In genomic region chr1:150968491-150968890, GRCh38 we compare ENCODE assay signal across 23 cellular contexts. TPM values are rescaled to one million over a fixed set of nuclear protein-coding genes. Genes with fewer than 3 reads are reported as not detected.
A peak's percentile ranks its signal among the peaks of the same experiment; 100 is the strongest.
DNase-seq lines count a peak whose midpoint lies in the region; ATAC-seq, FAIRE-seq and TF ChIP-seq lines count a peak whose summit lies in the region.
"Had no signal": no experiment of that assay in that cellular context is flagged by ENCODE, and none has a peak within 500 bp of the region (broad histone marks: within the 10 kb centered on the region; RNA-seq: fewer than 3 reads in every experiment).

No MANE protein-coding gene starts in this region.

- intact Hi-C loops in HepG2 (cut with micrococcal nuclease; ENCODE audit: unreplicated experiment) (no loop called here), right cardiac atrium (cut with DNase I) (no loop called here)

- no peak overlapping the region for H3K27ac ChIP-seq in CD8-positive, alpha-beta memory T cell (ENCODE audit: low read depth, low read length)
- H3K27ac ChIP-seq in angular gyrus (ENCODE audit: low read depth, low read length), result peak overlapping the region; percentile 96
- no peak overlapping the region for H3K27ac ChIP-seq in HepG2 (ENCODE audit: extremely low read length, insufficient read depth, low read length)
- H3K27ac ChIP-seq in right cardiac atrium (ENCODE audit: low read length), result no peak overlapping the region
- no peak overlapping the region for H3K27ac ChIP-seq in GM23338 (ENCODE audit: low read depth)
- H3K27ac ChIP-seq: brain microvascular endothelial cell, right atrium auricular region, SJSA1 had no signal

- H3F3A ChIP-seq in GM23338 (replicated peaks; ENCODE audit: low read depth), result peaks cover 26% of the 10 kb centered on the region

- H3K9ac ChIP-seq in HepG2 (ENCODE audit: insufficient read depth, low read depth, low read length), result no peak overlapping the region

- peak overlapping the region in 1 of 7 donors; percentile 62 for H3K4me3 Mint-ChIP-seq in CD8-positive, alpha-beta memory T cell
- H3K4me3 Mint-ChIP-seq in stimulated activated effector memory CD8-positive, alpha-beta T cell treated with anti-CD3 and anti-CD28 coated beads, Interleukin-12 subunit alpha, Interleukin-12 subunit beta, amount 100 ng/mL, for 72 hours, result no peak overlapping the region
- no peak overlapping the region for H3K4me3 Mint-ChIP-seq in GM23338
- H3K4me3 Mint-ChIP-seq: nephron had no signal

- no peak for TF ChIP-seq RAD21 in HepG2 (CRISPR knock-in tag; IDR thresholded peaks at IDR 0.05)

- TF ChIP-seq CTCF in HepG2 (CRISPR knock-in tag; IDR thresholded peaks at IDR 0.05) (no peak), GM23338 (conservative IDR thresholded peaks at IDR 0.05; ENCODE audit: low read depth in 2 of 2) (no peak)

- no peaks in the 10 kb centered on the region for H3K9me3 ChIP-seq in CD8-positive, alpha-beta memory T cell (ENCODE audit: low read length)
- no peaks in the 10 kb centered on the region for H3K9me3 ChIP-seq in HepG2 (ENCODE audit: low read length)
- no peaks in the 10 kb centered on the region for H3K9me3 ChIP-seq in right cardiac atrium (ENCODE audit: control insufficient read depth, low read length)
- H3K9me3 ChIP-seq: esophagus muscularis mucosa, MG63, right atrium auricular region, SJSA1 had no signal

- POLR2A ChIA-PET in CD8-positive, alpha-beta memory T cell (lab: Charles Lee), result no interaction called here
- POLR2A ChIA-PET in HepG2 (lab: Yijun Ruan, JAX), result interaction anchor here (5.9 to 10.3 kb wide), 2 partner anchors 13 to 38 kb away, joined by 99 to 114 read pairs; partner anchors contain the start of genes ANXA9 and MINDY1

- no TSS peak for BruUV-seq in HepG2 (replicated peaks; lab: Mats Ljungman, UMichigan)

- no peaks in the 10 kb centered on the region for H3K27me3 ChIP-seq in CD8-positive, alpha-beta memory T cell (ENCODE audit: insufficient read depth, low read length, poor library complexity, severe bottlenecking)
- H3K27me3 ChIP-seq in HepG2 (ENCODE audit: control insufficient read depth in 1 of 2, insufficient read depth in 2 of 2, low read length in 2 of 2), result no peaks in the 10 kb centered on the region; a peak in 1 of 5 replicates
- no peaks in the 10 kb centered on the region for H3K27me3 ChIP-seq in right cardiac atrium (ENCODE audit: control insufficient read depth, insufficient read depth)
- no peaks in the 10 kb centered on the region for H3K27me3 ChIP-seq in GM23338 (ENCODE audit: insufficient read depth)
- H3K27me3 ChIP-seq: brain microvascular endothelial cell, esophagus muscularis mucosa, MG63, right atrium auricular region, SJSA1 had no signal

- CTCF ChIA-PET in CD8-positive, alpha-beta memory T cell (lab: Charles Lee), result interaction anchor here (5.7 kb wide), 1 partner anchor 12 kb away, joined by 19 read pairs; the partner anchor contains the start of gene ANXA9
- CTCF ChIA-PET in HepG2 (lab: Yijun Ruan, JAX; ENCODE audit: low intra/inter-chr PET ratio, low total read pairs), result no interaction called here

- in situ Hi-C loops in HepG2 (cut with HindIII; ENCODE audit: extremely low pct_ligation_motif_present, low pct_unique_long_range_greater_than_20kb), result no loop called here

- no peaks in the 10 kb centered on the region for H3K27me3 Mint-ChIP-seq in CD8-positive, alpha-beta memory T cell
- H3K27me3 Mint-ChIP-seq in GM23338 (ENCODE audit: insufficient read depth, low read depth, poor library complexity), result peaks cover 18% of the 10 kb centered on the region

- H3K9me3 Mint-ChIP-seq in CD8-positive, alpha-beta memory T cell, result no peaks in the 10 kb centered on the region
- no peaks in the 10 kb centered on the region for H3K9me3 Mint-ChIP-seq in stimulated activated effector memory CD8-positive, alpha-beta T cell treated with anti-CD3 and anti-CD28 coated beads, Interleukin-12 subunit alpha, Interleukin-12 subunit beta, amount 100 ng/mL, for 72 hours
- H3K9me3 Mint-ChIP-seq in GM23338, result no peaks in the 10 kb centered on the region; the same call in 2 of the 3 replicates
- H3K9me3 Mint-ChIP-seq: nephron had no signal

- H3K4me2 ChIP-seq in HepG2 (ENCODE audit: low read depth, low read length) (no peak overlapping the region), GM23338 (no peak overlapping the region)

- no peak for TF ChIP-seq POLR2A in HepG2 (IDR thresholded peaks at IDR 0.05; ENCODE audit: insufficient read depth in 1 of 2, low read depth in 2 of 2, low read length in 2 of 2)

- peaks cover 42% of the 10 kb centered on the region for H3K36me3 ChIP-seq in CD8-positive, alpha-beta memory T cell (ENCODE audit: insufficient read depth, low read length)
- H3K36me3 ChIP-seq in HepG2 (replicated peaks in 1 of 2; ENCODE audit: control insufficient read depth in 1 of 2, insufficient read depth in 2 of 2, low read length in 2 of 2) (peaks cover 33 to 56% of the 10 kb centered on the region in 2 experiments), GM23338 (ENCODE audit: insufficient read depth) (peaks cover 46% of the 10 kb centered on the region)

- FAIRE-seq in HepG2 (lab: Jason Lieb, UNC), result no peak
- FAIRE-seq: D721Med, GM12878 had no signal

- H2AFZ ChIP-seq in HepG2 (ENCODE audit: low read length) (no peak overlapping the region), GM23338 (no peak overlapping the region)

- H4K20me1 ChIP-seq in HepG2 (ENCODE audit: insufficient read depth, low read length) (peaks cover 29% of the 10 kb centered on the region), GM23338 (replicated peaks; ENCODE audit: insufficient read depth) (peaks cover 30% of the 10 kb centered on the region)

- H3K79me2 ChIP-seq in HepG2 (ENCODE audit: insufficient read depth, low read length) (peaks cover 48% of the 10 kb centered on the region), GM23338 (replicated peaks; ENCODE audit: insufficient read depth) (peaks cover 52% of the 10 kb centered on the region)

- DNase-seq in CD8-positive, alpha-beta memory T cell, result no peak
- DNase-seq in HepG2 (ENCODE audit: low spot score), result no peak
- DNase-seq in stimulated activated effector memory CD8-positive, alpha-beta T cell treated with anti-CD3 and anti-CD28 coated beads, Interleukin-12 subunit alpha, Interleukin-12 subunit beta, amount 100 ng/mL, for 72 hours (ENCODE audit: low spot score in 2 of 2), result no peak
- DNase-seq in right cardiac atrium, result no peak
- no peak for DNase-seq in GM23338 (ENCODE audit: low spot score)
- DNase-seq in NCI-H774 (lab: John Stamatoyannopoulos, UW), result no peak
- DNase-seq: activated CD4-positive, CD25-positive, alpha-beta regulatory T cell treated with anti-CD3 and anti-CD28 coated beads, Interleukin-2, amount 50 U/mL, for 72 hours; activated gamma-delta T cell treated with Interleukin-2 at 50 U/mL for 16 hours; brain microvascular endothelial cell; GDM1; mesenchymal stem cell; MG63; NCI-H2081; NCI-H510A treated with DMSO at 0.1 percent for 48 hours; OCI-M1 had no signal

- H3K36me3 Mint-ChIP-seq in CD8-positive, alpha-beta memory T cell, result peaks cover 0 to 58% (median 6%) of the 10 kb centered on the region in 3 donors
- H3K36me3 Mint-ChIP-seq in stimulated activated effector memory CD8-positive, alpha-beta T cell treated with anti-CD3 and anti-CD28 coated beads, Interleukin-12 subunit alpha, Interleukin-12 subunit beta, amount 100 ng/mL, for 72 hours, result peaks cover 90% of the 10 kb centered on the region
- H3K36me3 Mint-ChIP-seq in GM23338 (ENCODE audit: low read depth), result peaks cover 69% of the 10 kb centered on the region

- H3K27ac Mint-ChIP-seq in CD8-positive, alpha-beta memory T cell, result peak overlapping the region in 5 of 8 donors; percentile 24 to 80 (median 57)
- H3K27ac Mint-ChIP-seq in stimulated activated effector memory CD8-positive, alpha-beta T cell treated with anti-CD3 and anti-CD28 coated beads, Interleukin-12 subunit alpha, Interleukin-12 subunit beta, amount 100 ng/mL, for 72 hours, result peak overlapping the region; percentile 65
- no peak overlapping the region for H3K27ac Mint-ChIP-seq in GM23338

- H3K4me1 Mint-ChIP-seq in CD8-positive, alpha-beta memory T cell, result peaks cover 34 to 44% (median 39%) of the 10 kb centered on the region in 3 donors
- peaks cover 36% of the 10 kb centered on the region for H3K4me1 Mint-ChIP-seq in stimulated activated effector memory CD8-positive, alpha-beta T cell treated with anti-CD3 and anti-CD28 coated beads, Interleukin-12 subunit alpha, Interleukin-12 subunit beta, amount 100 ng/mL, for 72 hours
- peaks cover 42% of the 10 kb centered on the region for H3K4me1 Mint-ChIP-seq in GM23338

- H3K4me1 ChIP-seq in CD8-positive, alpha-beta memory T cell (ENCODE audit: insufficient read depth, low read length), result peaks cover 33% of the 10 kb centered on the region
- H3K4me1 ChIP-seq in HepG2 (ENCODE audit: insufficient read depth, low read length) (peaks cover 48% of the 10 kb centered on the region), right cardiac atrium (ENCODE audit: control insufficient read depth, insufficient read depth, low read length) (peaks cover 23% of the 10 kb centered on the region), GM23338 (ENCODE audit: insufficient read depth) (peaks cover 36% of the 10 kb centered on the region)

- TF ChIP-seq EP300 in HepG2 (IDR thresholded peaks at IDR 0.05; ENCODE audit: low read depth in 2 of 2, low read length in 2 of 2) (no peak), HepG2 (CRISPR knock-in tag; IDR thresholded peaks at IDR 0.05; ENCODE audit: borderline replicate concordance) (no peak)

- H3K9me2 ChIP-seq in GM23338 (ENCODE audit: insufficient read depth), result no peaks in the 10 kb centered on the region

- no peak for ATAC-seq in HepG2
- ATAC-seq in stimulated activated effector memory CD8-positive, alpha-beta T cell treated with anti-CD3 and anti-CD28 coated beads, Interleukin-12 subunit alpha, Interleukin-12 subunit beta, amount 100 ng/mL, for 72 hours, result no peak
- no peak for ATAC-seq in right cardiac atrium
- ATAC-seq in HG03354 (IDR thresholded peaks at IDR 0.05; ENCODE audit: poor library complexity, severe bottlenecking, unreplicated experiment), result no peak
- ATAC-seq in GM23338, result no peak
- ATAC-seq: GM12878 had no signal

- WGBS in HepG2 (ENCODE audit: low lambda C conversion rate), result 96% methylated on average over 4 of the region's 4 CpGs
- 80% methylated on average over 4 of the region's 4 CpGs for WGBS in right cardiac atrium

- H3K4me3 ChIP-seq in CD8-positive, alpha-beta memory T cell (ENCODE audit: low read length), result no peak overlapping the region
- H3K4me3 ChIP-seq in HepG2 (replicated peaks in 1 of 3; ENCODE audit: insufficient read depth in 1 of 3, low read depth in 2 of 3, low read length in 3 of 3) (no peak overlapping the region), right cardiac atrium (ENCODE audit: low read length) (no peak overlapping the region), GM23338 (no peak overlapping the region)
- H3K4me3 ChIP-seq: esophagus muscularis mucosa, GM12878, MG63, right atrium auricular region, SJSA1 had no signal

RNA-seq across cellular contexts. Expression of gene CERS2, which starts 6.1 kb away (rescaled TPM):
- total RNA-seq in CD8-positive, alpha-beta memory T cell, result 100 to 1,000 TPM; 224 to 232 TPM
- 167 TPM for polyA plus RNA-seq in CD8-positive, alpha-beta memory T cell
- 188 and 298 TPM in 2 replicates for total RNA-seq in HepG2 (2016; rRNA removed; fragmentation: Illumina TruSeq; extraction: Trizol)
- total RNA-seq in HepG2 (2016; cell fraction: cytosol; rRNA removed; fragmentation: Illumina TruSeq; extraction: Trizol; ENCODE audit: low read depth), result 172 and 174 TPM in 2 replicates
- 172 and 303 TPM in 2 replicates for total RNA-seq in HepG2 (2016; cell fraction: insoluble cytoplasmic fraction; rRNA removed; fragmentation: Illumina TruSeq; extraction: Trizol)
- total RNA-seq in HepG2 (2016; cell fraction: membrane; rRNA removed; fragmentation: Illumina TruSeq; extraction: Trizol), result 391 and 396 TPM in 2 replicates
- total RNA-seq in HepG2 (2016; cell fraction: nucleus; rRNA removed; fragmentation: Illumina TruSeq; extraction: Trizol), result 237 and 286 TPM in 2 replicates
- polyA plus RNA-seq in HepG2 (2011; rRNA removed), result 269 and 315 TPM in 2 replicates
- polyA plus RNA-seq in HepG2 (2011; cell fraction: cytosol; rRNA removed), result 210 and 326 TPM in 2 replicates
- 209 and 246 TPM in 2 replicates for polyA plus RNA-seq in HepG2 (2011; cell fraction: nucleus; rRNA removed)
- 202 and 241 TPM in 2 replicates for polyA plus RNA-seq in HepG2 (2012)
- polyA plus RNA-seq in HepG2 (2016; cell fraction: cytosol; fragmentation: Illumina TruSeq; extraction: Trizol; ENCODE audit: low read depth), result 183 and 188 TPM in 2 replicates
- polyA plus RNA-seq in HepG2 (2016; cell fraction: insoluble cytoplasmic fraction; fragmentation: Illumina TruSeq; extraction: Trizol; ENCODE audit: low read depth), result 211 and 221 TPM in 2 replicates
- 341 and 359 TPM in 2 replicates for polyA plus RNA-seq in HepG2 (2016; cell fraction: membrane; fragmentation: Illumina TruSeq; extraction: Trizol; ENCODE audit: low read depth)
- polyA plus RNA-seq in HepG2 (2016; cell fraction: nucleus; fragmentation: Illumina TruSeq; extraction: Trizol; ENCODE audit: insufficient read depth, low read depth), result 425 and 431 TPM in 2 replicates
- 346 and 363 TPM in 2 replicates for polyA minus RNA-seq in HepG2 (2011; rRNA and poly(A)+ RNA removed; ENCODE audit: low replicate concordance)
- polyA minus RNA-seq in HepG2 (2011; cell fraction: cytosol; rRNA and poly(A)+ RNA removed), result 145 and 155 TPM in 2 replicates
- 108 and 145 TPM in 2 replicates for polyA minus RNA-seq in HepG2 (2011; cell fraction: nucleus; rRNA and poly(A)+ RNA removed)
- 100 to 1,000 TPM in 1 of 4 donors, 10 to 100 TPM in 3; 89.3 to 110 (median 93.5) TPM for total RNA-seq in right cardiac atrium
- polyA plus RNA-seq in right cardiac atrium, result 77.3 TPM
- total RNA-seq in GM23338 (2014; rRNA removed; shearing (Covaris generic)), result 120 and 122 TPM in 2 replicates
- 75.1 and 83.3 TPM in 2 replicates for polyA plus RNA-seq in GM23338 (2016; fragmentation: Nextera tagmentation; extraction: Ambion mirVana)

RNA-seq across cellular contexts. Expression of gene ANXA9, which starts 13.6 kb away (rescaled TPM):
- total RNA-seq in CD8-positive, alpha-beta memory T cell, result not detected
- not detected for polyA plus RNA-seq in CD8-positive, alpha-beta memory T cell
- total RNA-seq in HepG2 (2016; rRNA removed; fragmentation: Illumina TruSeq; extraction: Trizol) (23.9 and 29.9 TPM in 2 replicates), right cardiac atrium (under 1 TPM in 1 of 4 donors, not detected in 3; 0.21 TPM)
- total RNA-seq in HepG2 (2016; cell fraction: cytosol; rRNA removed; fragmentation: Illumina TruSeq; extraction: Trizol; ENCODE audit: low read depth), result 23.6 and 28.6 TPM in 2 replicates
- total RNA-seq in HepG2 (2016; cell fraction: insoluble cytoplasmic fraction; rRNA removed; fragmentation: Illumina TruSeq; extraction: Trizol), result 24.2 and 31.1 TPM in 2 replicates
- total RNA-seq in HepG2 (2016; cell fraction: membrane; rRNA removed; fragmentation: Illumina TruSeq; extraction: Trizol), result 36.8 and 45.0 TPM in 2 replicates
- total RNA-seq in HepG2 (2016; cell fraction: nucleus; rRNA removed; fragmentation: Illumina TruSeq; extraction: Trizol), result 13.1 and 16.4 TPM in 2 replicates
- polyA plus RNA-seq in HepG2 (2011; rRNA removed) (13.3 and 14.3 TPM in 2 replicates), right cardiac atrium (0.23 TPM), GM23338 (2016; fragmentation: Nextera tagmentation; extraction: Ambion mirVana) (1.0 and 1.4 TPM in 2 replicates)
- polyA plus RNA-seq in HepG2 (2011; cell fraction: cytosol; rRNA removed), result 13.7 and 18.5 TPM in 2 replicates
- 22.7 and 24.4 TPM in 2 replicates for polyA plus RNA-seq in HepG2 (2011; cell fraction: nucleus; rRNA removed)
- 8.0 and 10.7 TPM in 2 replicates for polyA plus RNA-seq in HepG2 (2012)
- polyA plus RNA-seq in HepG2 (2016; cell fraction: cytosol; fragmentation: Illumina TruSeq; extraction: Trizol; ENCODE audit: low read depth), result 31.8 and 41.1 TPM in 2 replicates
- polyA plus RNA-seq in HepG2 (2016; cell fraction: insoluble cytoplasmic fraction; fragmentation: Illumina TruSeq; extraction: Trizol; ENCODE audit: low read depth), result 34.4 and 34.7 TPM in 2 replicates
- 37.6 and 45.5 TPM in 2 replicates for polyA plus RNA-seq in HepG2 (2016; cell fraction: membrane; fragmentation: Illumina TruSeq; extraction: Trizol; ENCODE audit: low read depth)
- 19.8 and 22.9 TPM in 2 replicates for polyA plus RNA-seq in HepG2 (2016; cell fraction: nucleus; fragmentation: Illumina TruSeq; extraction: Trizol; ENCODE audit: insufficient read depth, low read depth)
- 6.4 and 37.2 TPM in 2 replicates for polyA minus RNA-seq in HepG2 (2011; rRNA and poly(A)+ RNA removed; ENCODE audit: low replicate concordance)
- polyA minus RNA-seq in HepG2 (2011; cell fraction: cytosol; rRNA and poly(A)+ RNA removed), result 11.8 and 16.0 TPM in 2 replicates
- 13.8 and 14.7 TPM in 2 replicates for polyA minus RNA-seq in HepG2 (2011; cell fraction: nucleus; rRNA and poly(A)+ RNA removed)
- total RNA-seq in GM23338 (2014; rRNA removed; shearing (Covaris generic)), result 1.7 and 2.2 TPM in 2 replicates
- total RNA-seq: GM12878, SJSA1 had no signal

RNA-seq across cellular contexts. Expression of gene MINDY1, which starts 38.2 kb away (rescaled TPM):
- total RNA-seq in CD8-positive, alpha-beta memory T cell, result 1 to 10 TPM; 5.7 to 6.3 TPM
- 1.8 TPM for polyA plus RNA-seq in CD8-positive, alpha-beta memory T cell
- total RNA-seq in HepG2 (2016; rRNA removed; fragmentation: Illumina TruSeq; extraction: Trizol) (9.2 and 11.1 TPM in 2 replicates), right cardiac atrium (10 to 100 TPM; 46.7 to 86.4 (median 52.1) TPM)
- 1.5 and 1.9 TPM in 2 replicates for total RNA-seq in HepG2 (2016; cell fraction: cytosol; rRNA removed; fragmentation: Illumina TruSeq; extraction: Trizol; ENCODE audit: low read depth)
- total RNA-seq in HepG2 (2016; cell fraction: insoluble cytoplasmic fraction; rRNA removed; fragmentation: Illumina TruSeq; extraction: Trizol), result 8.8 and 11.0 TPM in 2 replicates
- total RNA-seq in HepG2 (2016; cell fraction: membrane; rRNA removed; fragmentation: Illumina TruSeq; extraction: Trizol), result 3.7 and 4.9 TPM in 2 replicates
- total RNA-seq in HepG2 (2016; cell fraction: nucleus; rRNA removed; fragmentation: Illumina TruSeq; extraction: Trizol), result 8.5 and 8.9 TPM in 2 replicates
- polyA plus RNA-seq in HepG2 (2011; rRNA removed) (15.0 and 18.0 TPM in 2 replicates), right cardiac atrium (34.9 TPM), GM23338 (2016; fragmentation: Nextera tagmentation; extraction: Ambion mirVana) (4.2 and 4.5 TPM in 2 replicates)
- polyA plus RNA-seq in HepG2 (2011; cell fraction: cytosol; rRNA removed), result 7.7 and 9.4 TPM in 2 replicates
- polyA plus RNA-seq in HepG2 (2011; cell fraction: nucleus; rRNA removed), result 31.0 and 32.8 TPM in 2 replicates
- polyA plus RNA-seq in HepG2 (2012), result 8.2 and 9.6 TPM in 2 replicates
- polyA plus RNA-seq in HepG2 (2016; cell fraction: cytosol; fragmentation: Illumina TruSeq; extraction: Trizol; ENCODE audit: low read depth), result 0.92 and 1.1 TPM in 2 replicates
- 7.1 and 9.8 TPM in 2 replicates for polyA plus RNA-seq in HepG2 (2016; cell fraction: insoluble cytoplasmic fraction; fragmentation: Illumina TruSeq; extraction: Trizol; ENCODE audit: low read depth)
- 2.3 and 3.0 TPM in 2 replicates for polyA plus RNA-seq in HepG2 (2016; cell fraction: membrane; fragmentation: Illumina TruSeq; extraction: Trizol; ENCODE audit: low read depth)
- 13.4 and 14.4 TPM in 2 replicates for polyA plus RNA-seq in HepG2 (2016; cell fraction: nucleus; fragmentation: Illumina TruSeq; extraction: Trizol; ENCODE audit: insufficient read depth, low read depth)
- 24.5 and 31.9 TPM in 2 replicates for polyA minus RNA-seq in HepG2 (2011; rRNA and poly(A)+ RNA removed; ENCODE audit: low replicate concordance)
- 13.3 and 14.8 TPM in 2 replicates for polyA minus RNA-seq in HepG2 (2011; cell fraction: cytosol; rRNA and poly(A)+ RNA removed)
- polyA minus RNA-seq in HepG2 (2011; cell fraction: nucleus; rRNA and poly(A)+ RNA removed), result 13.6 and 15.3 TPM in 2 replicates
- 9.7 and 10.3 TPM in 2 replicates for total RNA-seq in GM23338 (2014; rRNA removed; shearing (Covaris generic))

RNA-seq across cellular contexts. Expression of gene PRUNE1, which starts 39.8 kb away (rescaled TPM):
- 10 to 100 TPM; 14.6 to 16.8 TPM for total RNA-seq in CD8-positive, alpha-beta memory T cell
- 49.4 TPM for polyA plus RNA-seq in CD8-positive, alpha-beta memory T cell
- total RNA-seq in HepG2 (2016; rRNA removed; fragmentation: Illumina TruSeq; extraction: Trizol) (19.0 and 26.2 TPM in 2 replicates), right cardiac atrium (10 to 100 TPM; 45.8 to 66.0 (median 49.8) TPM)
- total RNA-seq in HepG2 (2016; cell fraction: cytosol; rRNA removed; fragmentation: Illumina TruSeq; extraction: Trizol; ENCODE audit: low read depth), result 12.5 and 13.5 TPM in 2 replicates
- 18.9 and 24.2 TPM in 2 replicates for total RNA-seq in HepG2 (2016; cell fraction: insoluble cytoplasmic fraction; rRNA removed; fragmentation: Illumina TruSeq; extraction: Trizol)
- total RNA-seq in HepG2 (2016; cell fraction: membrane; rRNA removed; fragmentation: Illumina TruSeq; extraction: Trizol), result 15.0 and 18.8 TPM in 2 replicates
- 10.4 and 11.9 TPM in 2 replicates for total RNA-seq in HepG2 (2016; cell fraction: nucleus; rRNA removed; fragmentation: Illumina TruSeq; extraction: Trizol)
- polyA plus RNA-seq in HepG2 (2011; rRNA removed) (24.4 and 31.9 TPM in 2 replicates), right cardiac atrium (39.3 TPM), GM23338 (2016; fragmentation: Nextera tagmentation; extraction: Ambion mirVana) (14.7 and 16.7 TPM in 2 replicates)
- polyA plus RNA-seq in HepG2 (2011; cell fraction: cytosol; rRNA removed), result 27.4 and 28.5 TPM in 2 replicates
- 14.1 and 14.8 TPM in 2 replicates for polyA plus RNA-seq in HepG2 (2011; cell fraction: nucleus; rRNA removed)
- polyA plus RNA-seq in HepG2 (2012), result 15.7 and 18.3 TPM in 2 replicates
- polyA plus RNA-seq in HepG2 (2016; cell fraction: cytosol; fragmentation: Illumina TruSeq; extraction: Trizol; ENCODE audit: low read depth), result 4.3 and 5.1 TPM in 2 replicates
- 30.3 and 30.6 TPM in 2 replicates for polyA plus RNA-seq in HepG2 (2016; cell fraction: insoluble cytoplasmic fraction; fragmentation: Illumina TruSeq; extraction: Trizol; ENCODE audit: low read depth)
- polyA plus RNA-seq in HepG2 (2016; cell fraction: membrane; fragmentation: Illumina TruSeq; extraction: Trizol; ENCODE audit: low read depth), result 12.6 and 13.9 TPM in 2 replicates
- polyA plus RNA-seq in HepG2 (2016; cell fraction: nucleus; fragmentation: Illumina TruSeq; extraction: Trizol; ENCODE audit: insufficient read depth, low read depth), result 18.7 and 18.9 TPM in 2 replicates
- 47.8 and 51.4 TPM in 2 replicates for polyA minus RNA-seq in HepG2 (2011; rRNA and poly(A)+ RNA removed; ENCODE audit: low replicate concordance)
- polyA minus RNA-seq in HepG2 (2011; cell fraction: cytosol; rRNA and poly(A)+ RNA removed), result 18.1 and 20.1 TPM in 2 replicates
- polyA minus RNA-seq in HepG2 (2011; cell fraction: nucleus; rRNA and poly(A)+ RNA removed), result 10.6 and 12.7 TPM in 2 replicates
- total RNA-seq in GM23338 (2014; rRNA removed; shearing (Covaris generic)), result 23.7 and 33.2 TPM in 2 replicates

RNA-seq across cellular contexts. Expression of gene SETDB1, which starts 42.3 kb away (rescaled TPM):
- 10 to 100 TPM; 45.4 to 47.5 TPM for total RNA-seq in CD8-positive, alpha-beta memory T cell
- polyA plus RNA-seq in CD8-positive, alpha-beta memory T cell, result 15.5 TPM
- total RNA-seq in HepG2 (2016; rRNA removed; fragmentation: Illumina TruSeq; extraction: Trizol) (31.0 and 34.6 TPM in 2 replicates), right cardiac atrium (10 to 100 TPM; 17.4 to 23.8 (median 20.3) TPM)
- 8.2 and 9.2 TPM in 2 replicates for total RNA-seq in HepG2 (2016; cell fraction: cytosol; rRNA removed; fragmentation: Illumina TruSeq; extraction: Trizol; ENCODE audit: low read depth)
- 32.1 and 33.4 TPM in 2 replicates for total RNA-seq in HepG2 (2016; cell fraction: insoluble cytoplasmic fraction; rRNA removed; fragmentation: Illumina TruSeq; extraction: Trizol)
- total RNA-seq in HepG2 (2016; cell fraction: membrane; rRNA removed; fragmentation: Illumina TruSeq; extraction: Trizol), result 11.8 and 12.8 TPM in 2 replicates
- 27.2 and 30.3 TPM in 2 replicates for total RNA-seq in HepG2 (2016; cell fraction: nucleus; rRNA removed; fragmentation: Illumina TruSeq; extraction: Trizol)
- polyA plus RNA-seq in HepG2 (2011; rRNA removed) (30.1 and 33.1 TPM in 2 replicates), right cardiac atrium (12.5 TPM), GM23338 (2016; fragmentation: Nextera tagmentation; extraction: Ambion mirVana) (15.1 and 16.9 TPM in 2 replicates)
- polyA plus RNA-seq in HepG2 (2011; cell fraction: cytosol; rRNA removed), result 15.2 and 18.5 TPM in 2 replicates
- 43.9 and 48.6 TPM in 2 replicates for polyA plus RNA-seq in HepG2 (2011; cell fraction: nucleus; rRNA removed)
- polyA plus RNA-seq in HepG2 (2012), result 26.3 and 29.9 TPM in 2 replicates
- 2.5 TPM in 2 replicates for polyA plus RNA-seq in HepG2 (2016; cell fraction: cytosol; fragmentation: Illumina TruSeq; extraction: Trizol; ENCODE audit: low read depth)
- 17.6 and 20.4 TPM in 2 replicates for polyA plus RNA-seq in HepG2 (2016; cell fraction: insoluble cytoplasmic fraction; fragmentation: Illumina TruSeq; extraction: Trizol; ENCODE audit: low read depth)
- 4.2 and 4.3 TPM in 2 replicates for polyA plus RNA-seq in HepG2 (2016; cell fraction: membrane; fragmentation: Illumina TruSeq; extraction: Trizol; ENCODE audit: low read depth)
- 53.3 and 55.8 TPM in 2 replicates for polyA plus RNA-seq in HepG2 (2016; cell fraction: nucleus; fragmentation: Illumina TruSeq; extraction: Trizol; ENCODE audit: insufficient read depth, low read depth)
- 37.4 and 74.1 TPM in 2 replicates for polyA minus RNA-seq in HepG2 (2011; rRNA and poly(A)+ RNA removed; ENCODE audit: low replicate concordance)
- 22.7 and 23.2 TPM in 2 replicates for polyA minus RNA-seq in HepG2 (2011; cell fraction: cytosol; rRNA and poly(A)+ RNA removed)
- 59.4 and 70.0 TPM in 2 replicates for polyA minus RNA-seq in HepG2 (2011; cell fraction: nucleus; rRNA and poly(A)+ RNA removed)
- total RNA-seq in GM23338 (2014; rRNA removed; shearing (Covaris generic)), result 33.0 and 47.4 TPM in 2 replicates
